ENCODE assay signal across 12 cellular contexts in the genomic region with DNA sequence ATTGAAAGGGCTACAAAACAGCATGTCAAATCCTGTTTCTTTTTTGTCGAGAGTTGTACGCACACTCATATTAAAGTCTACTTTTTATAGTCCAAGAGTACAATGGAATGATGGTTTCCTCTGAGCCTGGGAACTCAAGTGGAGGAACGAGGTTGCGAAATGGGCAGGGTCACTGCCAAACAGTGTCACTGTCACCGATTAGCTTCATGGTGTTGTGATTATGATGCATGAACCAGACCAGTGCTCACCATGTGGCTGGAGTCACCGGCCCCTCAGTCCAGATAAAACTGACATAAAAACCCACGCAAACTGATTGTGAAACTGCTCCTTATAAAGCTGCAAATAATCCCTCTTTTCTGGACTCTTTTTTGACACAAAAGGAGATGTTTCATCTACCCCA.
DNase-seq lines count a peak whose midpoint lies in the region; ATAC-seq and TF ChIP-seq lines count a peak whose summit lies in the region.
"Had no signal": no experiment of that assay in that cellular context is flagged by ENCODE, and none has a peak within 500 bp of the region (broad histone marks: within the 10 kb centered on the region; RNA-seq: fewer than 3 reads in every experiment).

No MANE protein-coding gene starts in this region.

- ATAC-seq in upper lobe of right lung (peak; percentile 54), HG03045 (IDR thresholded peaks at IDR 0.05; ENCODE audit: unreplicated experiment) (no peak), HG03280 (IDR thresholded peaks at IDR 0.05; ENCODE audit: unreplicated experiment) (no peak)

- H3K36me3 Mint-ChIP-seq in nephron (ENCODE audit: low read depth): no peaks in the 10 kb centered on the region

- DNase-seq in RWPE1 (ENCODE audit: low spot score) (no peak), foreskin fibroblast (peak; percentile 86 to 89), upper lobe of right lung (peak; percentile 71), DMS79 treated with DMSO at 0.1 percent for 48 hours (lab: John Stamatoyannopoulos, UW) (no peak)
- no peak for DNase-seq in activated naive CD4-positive, alpha-beta T cell treated with anti-CD3 and anti-CD28 coated beads, Interleukin-2, amount 50 U/mL, for 16 hours
- DNase-seq: DND-41, MM.1S, NCI-H82 had no signal

- TF ChIP-seq CTCF in RWPE1 (conservative IDR thresholded peaks at IDR 0.05; ENCODE audit: low read depth) (no peak), foreskin fibroblast (IDR thresholded peaks at IDR 0.05; ENCODE audit: low read depth, low read length) (no peak), nephron (IDR thresholded peaks at IDR 0.05; ENCODE audit: unreplicated experiment in 3 of 3) (no peak), upper lobe of right lung (IDR thresholded peaks at IDR 0.05) (no peak)

- no peak overlapping the region for H3K4me3 Mint-ChIP-seq in nephron
- H3K4me3 Mint-ChIP-seq: T-helper 1 cell treated with Interleukin-12 subunit alpha and Interleukin-12 subunit beta and Interleukin-4 antibody, amounts not matched to agents 30 μg/mL and 1 μg/mL, for 36 hours had no signal

- peaks cover 7% of the 10 kb centered on the region for H3K4me1 ChIP-seq in upper lobe of right lung

- no peaks in the 10 kb centered on the region for H3K9me3 ChIP-seq in upper lobe of right lung

- POLR2A ChIA-PET in RWPE1 (lab: Yijun Ruan, JAX; ENCODE audit: low non-redundant PET): no interaction called here

- H3K4me3 ChIP-seq in foreskin fibroblast (ENCODE audit: low read depth in 1 of 2, low read length in 2 of 2) (peak overlapping the region in 1 of 2 donors; percentile 28), upper lobe of right lung (no peak overlapping the region)

- H3K36me3 ChIP-seq in upper lobe of right lung: no peaks in the 10 kb centered on the region

- no peaks in the 10 kb centered on the region for H3K9me3 Mint-ChIP-seq in nephron
- H3K9me3 Mint-ChIP-seq: T-helper 1 cell treated with Interleukin-12 subunit alpha and Interleukin-12 subunit beta and Interleukin-4 antibody, amounts not matched to agents 30 μg/mL and 1 μg/mL, for 36 hours had no signal

- intact Hi-C loops in upper lobe of right lung (cut with DNase I): no loop called here

- peak overlapping the region; percentile 80 to 92 (median 91) for H3K27ac Mint-ChIP-seq in nephron
- H3K27ac Mint-ChIP-seq: T-helper 1 cell treated with Interleukin-12 subunit alpha and Interleukin-12 subunit beta and Interleukin-4 antibody, amounts not matched to agents 30 μg/mL and 1 μg/mL, for 36 hours had no signal

- CTCF ChIA-PET in RWPE1 (lab: Yijun Ruan, JAX): interaction anchor here (0.6 kb wide), 1 partner anchor 966 kb away, joined by 4 read pairs; no protein-coding TSS in a partner anchor

- no peaks in the 10 kb centered on the region for H3K27me3 ChIP-seq in upper lobe of right lung

- peaks cover 6% of the 10 kb centered on the region for H3K27me3 Mint-ChIP-seq in nephron (ENCODE audit: low read depth)

- H3K27ac ChIP-seq in RWPE1 (peak overlapping the region; percentile 20; the same call in 1 of the 2 replicates), upper lobe of right lung (peak overlapping the region; percentile 53)

- H3K4me1 Mint-ChIP-seq in nephron: peaks cover 49% of the 10 kb centered on the region

Comparison
In these comparisons a context has a peak if more than half of its experiments do, and no peak if none do; other contexts are left out.
1. DNase-seq: peak in foreskin fibroblast (2 of 2) and upper lobe of right lung (single experiment); none in RWPE1 (single experiment), DMS79 treated with DMSO at 0.1 percent for 48 hours (single experiment) and activated naive CD4-positive, alpha-beta T cell treated with anti-CD3 and anti-CD28 coated beads, Interleukin-2, amount 50 U/mL, for 16 hours (single experiment).